In the genomic region with DNA sequence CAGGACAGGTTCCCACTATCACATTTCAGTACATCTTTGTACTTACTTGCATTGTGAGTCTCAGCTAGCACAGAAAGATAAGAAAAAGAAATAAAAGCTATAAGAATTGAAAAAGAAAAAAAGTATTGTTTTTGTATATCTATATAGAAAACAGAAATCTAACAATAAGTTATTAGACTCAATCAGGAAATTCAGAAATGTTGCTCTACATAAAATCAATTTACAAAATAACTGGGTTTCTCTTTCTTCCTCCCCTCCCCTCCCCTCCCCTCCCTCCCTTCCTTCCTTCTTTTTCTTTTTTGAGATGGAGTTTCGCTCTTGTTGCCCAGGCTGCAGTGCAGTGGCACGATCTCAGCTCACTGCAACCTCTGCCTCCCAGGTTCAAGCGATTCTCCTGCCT, we compare ENCODE assay signal across 12 cellular contexts. TPM values are rescaled to one million over a fixed set of nuclear protein-coding genes. Genes with fewer than 3 reads are reported as not detected.
"Had no signal": no experiment of that assay in that cellular context is flagged by ENCODE, and none has a peak within 500 bp of the region (broad histone marks: within the 10 kb centered on the region; RNA-seq: fewer than 3 reads in every experiment).

No MANE protein-coding gene starts in this region.

- H3K9me3 ChIP-seq: HAP-1 had no signal

- H3K4me2 ChIP-seq: GM23338 had no signal

- H3K36me3 ChIP-seq: HAP-1 had no signal

- H2AFZ ChIP-seq: GM23248, GM23338 had no signal

- FAIRE-seq: H1, H54 had no signal

- H3K27ac ChIP-seq: GM23248 had no signal

- H3K4me1 ChIP-seq: HAP-1 had no signal

- H3K4me3 ChIP-seq: GM23248, GM23338, HAP-1 had no signal

- H3K9ac ChIP-seq: GM23248 had no signal

- ATAC-seq: GM23338, HCT116 had no signal

- DNase-seq: GM23248, GOT3, H7, H9, HCEC 1CT, HFFc6 had no signal

RNA-seq across cellular contexts. Expression of a gene that starts 7.2 kb away (rescaled TPM):
- total RNA-seq: GM23248, H4, HFFc6 had no signal
- polyA plus RNA-seq: GM23248 had no signal
